1 cellular context compared by ENCODE assay signal in the genomic region with DNA sequence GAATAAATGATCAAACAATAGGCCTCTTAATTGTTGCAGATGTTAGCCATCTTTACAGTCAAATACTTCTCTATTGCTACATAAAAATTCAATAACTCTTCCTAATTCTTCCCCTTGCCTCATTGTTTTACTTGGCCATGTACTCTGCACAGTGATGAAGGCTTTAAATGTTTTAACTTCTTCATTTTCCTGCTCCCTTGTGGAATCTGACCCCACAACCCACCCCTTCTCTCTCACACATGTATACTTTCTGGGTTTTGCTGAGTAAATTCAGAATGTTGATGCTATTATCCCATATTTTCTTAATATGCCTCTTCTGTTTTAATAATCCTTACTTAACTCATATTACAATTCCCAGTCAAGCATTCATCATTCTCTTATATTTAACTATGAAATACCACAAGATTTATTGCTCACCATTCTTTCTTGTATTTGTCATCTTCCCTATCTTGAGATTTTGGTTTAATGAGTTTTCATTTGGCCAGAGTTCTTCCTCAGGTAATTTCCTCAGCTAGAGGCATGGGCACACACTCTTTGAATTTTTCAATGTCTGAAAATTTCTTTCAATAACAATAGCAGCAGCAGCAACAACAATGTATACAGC.
TF ChIP-seq lines count a peak whose summit lies in the region.

No MANE protein-coding gene starts in this region.

TF ChIP-seq in SK-N-SH, 30 proteins besides CTCF, POLR2A, EP300 and RAD21 (continued from another document):
- TF ChIP-seq, protein P1, sequence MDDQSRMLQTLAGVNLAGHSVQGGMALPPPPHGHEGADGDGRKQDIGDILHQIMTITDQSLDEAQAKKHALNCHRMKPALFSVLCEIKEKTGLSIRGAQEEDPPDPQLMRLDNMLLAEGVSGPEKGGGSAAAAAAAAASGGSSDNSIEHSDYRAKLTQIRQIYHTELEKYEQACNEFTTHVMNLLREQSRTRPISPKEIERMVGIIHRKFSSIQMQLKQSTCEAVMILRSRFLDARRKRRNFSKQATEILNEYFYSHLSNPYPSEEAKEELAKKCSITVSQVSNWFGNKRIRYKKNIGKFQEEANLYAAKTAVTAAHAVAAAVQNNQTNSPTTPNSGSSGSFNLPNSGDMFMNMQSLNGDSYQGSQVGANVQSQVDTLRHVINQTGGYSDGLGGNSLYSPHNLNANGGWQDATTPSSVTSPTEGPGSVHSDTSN (IDR thresholded peaks at IDR 0.05), result no peak
- no peak for TF ChIP-seq NFIC (IDR thresholded peaks at IDR 0.05; ENCODE audit: borderline replicate concordance)
- TF ChIP-seq MEF2A (IDR thresholded peaks at IDR 0.05; ENCODE audit: borderline replicate concordance, low read depth), result no peak
- no peak for TF ChIP-seq GATA2 (CRISPR knock-in tag; IDR thresholded peaks at IDR 0.05)
- TF ChIP-seq RCOR1 (IDR thresholded peaks at IDR 0.05; ENCODE audit: low read length), result no peak
- no peak for TF ChIP-seq USF1 (IDR thresholded peaks at IDR 0.05; ENCODE audit: borderline replicate concordance, low read depth)
- TF ChIP-seq SMC3 (IDR thresholded peaks at IDR 0.05; ENCODE audit: low read depth, low read length), result no peak
